16 cellular contexts compared by ENCODE assay signal in genomic region chr3:130854208-130854864, GRCh38. TPM values are rescaled to one million over a fixed set of nuclear protein-coding genes. Genes with fewer than 3 reads are reported as not detected.
A peak's percentile ranks its signal among the peaks of the same experiment; 100 is the strongest.
DNase-seq lines count a peak whose midpoint lies in the region; ATAC-seq and TF ChIP-seq lines count a peak whose summit lies in the region.
"Had no signal": no experiment of that assay in that cellular context is flagged by ENCODE, and none has a peak within 500 bp of the region (broad histone marks: within the 10 kb centered on the region; RNA-seq: fewer than 3 reads in every experiment).

No MANE protein-coding gene starts in this region.

- H3K4me3 ChIP-seq in GM12864 (ENCODE audit: low read depth, low read length) (peak overlapping the region; percentile 37), WERI-Rb-1 (ENCODE audit: low read depth, low read length) (no peak overlapping the region)

- H3K9me3 ChIP-seq in WERI-Rb-1 (ENCODE audit: severe bottlenecking), result no peaks in the 10 kb centered on the region

- no peaks in the 10 kb centered on the region for H3K27me3 ChIP-seq in WERI-Rb-1 (ENCODE audit: insufficient read depth, low read depth, severe bottlenecking)

- no peak overlapping the region for H3K27ac ChIP-seq in WERI-Rb-1

- peak; percentile 50 for ATAC-seq in GM19328 (IDR thresholded peaks at IDR 0.05; ENCODE audit: unreplicated experiment)
- peak; percentile 44 for ATAC-seq in HG02588 (IDR thresholded peaks at IDR 0.05; ENCODE audit: unreplicated experiment)
- ATAC-seq in HG03378 (IDR thresholded peaks at IDR 0.05; ENCODE audit: unreplicated experiment), result peak; percentile 33
- ATAC-seq in omental fat pad (ENCODE audit: low FRiP score), result no peak

- H3K36me3 ChIP-seq in WERI-Rb-1, result no peaks in the 10 kb centered on the region

- no peak for TF ChIP-seq CTCF in GM12864 (IDR thresholded peaks at IDR 0.05; ENCODE audit: low read depth, low read length, missing control alignments)
- TF ChIP-seq CTCF in WERI-Rb-1 (IDR thresholded peaks at IDR 0.05; ENCODE audit: low read depth, low read length), result no peak
- TF ChIP-seq CTCF in omental fat pad (IDR thresholded peaks at IDR 0.05), result no peak

- peak; percentile 49 for DNase-seq in GM12864 (ENCODE audit: low read depth)
- no peak for DNase-seq in kidney glomerular epithelial cell (lab: John Stamatoyannopoulos, UW)
- DNase-seq in WERI-Rb-1, result no peak
- no peak for DNase-seq in omental fat pad (ENCODE audit: low spot score)
- no peak for DNase-seq in NCI-H187 treated with DMSO at 0.1 percent for 48 hours (lab: John Stamatoyannopoulos, UW)
- DNase-seq: activated T-cell treated with anti-CD3 and anti-CD28 coated beads for 4 hours; anterior cingulate cortex; DMS79 treated with DMSO at 0.1 percent for 48 hours; effector CD8-positive, alpha-beta T cell; glutamatergic neuron; IMR-90; NCI-H2227 treated with DMSO at 0.1 percent for 48 hours; stimulated activated naive CD4-positive, alpha-beta T cell treated with Interleukin-2 at 50 U/mL for 16 hours had no signal

RNA-seq across cellular contexts. Expression of gene ATP2C1, which starts 39.5 kb away (rescaled TPM):
- total RNA-seq in omental fat pad, result 10 to 100 TPM; 53.2 to 63.5 (median 61.6) TPM
